8 cellular contexts compared by ENCODE assay signal in the genomic region with DNA sequence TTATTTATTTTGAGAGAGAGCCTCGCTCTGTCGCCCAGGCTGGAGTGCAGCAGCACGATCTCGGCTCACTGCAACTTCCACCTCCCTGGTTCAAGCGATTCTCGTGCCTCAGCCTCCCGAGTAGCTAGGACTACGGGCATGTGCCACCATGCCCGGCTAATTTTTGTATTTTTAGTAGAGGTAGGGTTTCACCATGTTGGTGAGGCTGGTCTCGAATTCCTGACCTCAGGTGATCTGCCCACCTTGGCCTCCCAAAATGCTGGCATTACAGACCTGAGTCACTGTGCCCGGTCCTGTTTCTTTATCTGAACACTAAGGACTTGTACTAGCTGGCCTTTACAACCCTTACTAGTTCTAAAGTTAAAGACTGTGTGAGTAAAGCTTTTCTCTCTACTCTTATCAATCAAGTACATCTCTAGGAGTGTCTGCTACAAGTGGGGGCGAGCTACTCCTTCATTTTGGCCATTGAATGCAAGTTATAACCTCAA. TPM values are rescaled to one million over a fixed set of nuclear protein-coding genes. Genes with fewer than 3 reads are reported as not detected.
A peak's percentile ranks its signal among the peaks of the same experiment; 100 is the strongest.
DNase-seq lines count a peak whose midpoint lies in the region; TF ChIP-seq lines count a peak whose summit lies in the region.
"Not testable (repeated sequence)": the region's sequence is repeated elsewhere in the genome, so short reads cannot be mapped to it uniquely, and the experiment has no call there.

No MANE protein-coding gene starts in this region.

- H3K4me3 Mint-ChIP-seq in activated naive CD4-positive, alpha-beta T cell treated with anti-CD3 and anti-CD28 coated beads for 36 hours = peak overlapping the region; percentile 90

- TF ChIP-seq POLR2A in uterus (IDR thresholded peaks at IDR 0.05) = not testable (repeated sequence)

- H3K9me3 Mint-ChIP-seq in activated naive CD4-positive, alpha-beta T cell treated with anti-CD3 and anti-CD28 coated beads for 36 hours = not testable (repeated sequence)

- H3K4me1 ChIP-seq in SJSA1 (replicated peaks) = peaks cover 29% of the 10 kb centered on the region
- H3K4me1 ChIP-seq in effector memory CD4-positive, alpha-beta T cell (ENCODE audit: control insufficient read depth, insufficient read depth, low read length, poor library complexity, severe bottlenecking) = peaks cover 37% of the 10 kb centered on the region
- H3K4me1 ChIP-seq in rectal smooth muscle tissue (ENCODE audit: control insufficient read depth, insufficient read depth, low read length); uterus: not testable (repeated sequence)

- H3K4me3 ChIP-seq in GM08714 (ENCODE audit: low read length) (peak overlapping the region; percentile 99), SJSA1 (peak overlapping the region; percentile 44), rectal smooth muscle tissue (ENCODE audit: low read length) (peak overlapping the region; percentile 69), uterus (peak overlapping the region; percentile 51 to 58)
- H3K4me3 ChIP-seq in effector memory CD4-positive, alpha-beta T cell (ENCODE audit: insufficient read depth, low read depth, low read length, poor library complexity, severe bottlenecking) = peak overlapping the region; percentile 69

- H3K4me1 Mint-ChIP-seq in activated naive CD4-positive, alpha-beta T cell treated with anti-CD3 and anti-CD28 coated beads for 36 hours (ENCODE audit: low read depth) = peaks cover 70% of the 10 kb centered on the region

- peak overlapping the region; percentile 95 for H3K27ac Mint-ChIP-seq in activated naive CD4-positive, alpha-beta T cell treated with anti-CD3 and anti-CD28 coated beads for 36 hours

- H3K27ac ChIP-seq in SJSA1 (peak overlapping the region; percentile 70), uterus (peak overlapping the region; percentile 75 to 91)
- H3K27ac ChIP-seq in effector memory CD4-positive, alpha-beta T cell (ENCODE audit: insufficient read depth, low read length, poor library complexity, severe bottlenecking) = peak overlapping the region; percentile 78
- not testable (repeated sequence) for H3K27ac ChIP-seq in rectal smooth muscle tissue (ENCODE audit: low read depth, low read length)

- not testable (repeated sequence) for H3K9ac ChIP-seq in rectal smooth muscle tissue (ENCODE audit: low read length)

- not testable (repeated sequence) for H3K27me3 Mint-ChIP-seq in activated naive CD4-positive, alpha-beta T cell treated with anti-CD3 and anti-CD28 coated beads for 36 hours (ENCODE audit: low read depth)

- CTCF ChIA-PET in activated naive CD4-positive, alpha-beta T cell treated with anti-CD3 and anti-CD28 coated beads for 36 hours (lab: Charles Lee) = interaction anchor here (1.0 to 2.3 kb wide), 9 partner anchors 8 to 286 kb away, joined by 3 to 13 read pairs (median 5); no protein-coding TSS in a partner anchor

- DNase-seq in HT1080 (ENCODE audit: low read depth) (peak; percentile 43), SJSA1 (ENCODE audit: low read depth in 1 of 2, low spot score in 2 of 2) (peak in 1 of 2 experiments; percentile 23), kidney tubule cell (ENCODE audit: low spot score) (peak; percentile 23)
- DNase-seq in activated naive CD4-positive, alpha-beta T cell treated with anti-CD3 and anti-CD28 coated beads for 36 hours = peak; percentile 38
- not testable (repeated sequence) for DNase-seq in effector memory CD4-positive, alpha-beta T cell; uterus

- not testable (repeated sequence) for H3K27me3 ChIP-seq in SJSA1 (replicated peaks); effector memory CD4-positive, alpha-beta T cell (replicated peaks; ENCODE audit: control insufficient read depth, insufficient read depth, low read length, poor library complexity, severe bottlenecking); rectal smooth muscle tissue (ENCODE audit: control insufficient read depth, insufficient read depth, low read length); uterus

- peaks cover 25% of the 10 kb centered on the region for H3K36me3 Mint-ChIP-seq in activated naive CD4-positive, alpha-beta T cell treated with anti-CD3 and anti-CD28 coated beads for 36 hours (ENCODE audit: low read depth)

- not testable (repeated sequence) for H3K9me3 ChIP-seq in SJSA1 (replicated peaks); effector memory CD4-positive, alpha-beta T cell (ENCODE audit: control insufficient read depth, low read length); uterus

- not testable (repeated sequence) for TF ChIP-seq CTCF in uterus (IDR thresholded peaks at IDR 0.05)

- intact Hi-C loops in activated naive CD4-positive, alpha-beta T cell treated with anti-CD3 and anti-CD28 coated beads for 36 hours (cut with micrococcal nuclease) = loop anchor here (1.0 to 5.0 kb wide), 4 partner anchors 19 to 1055 kb away; a partner anchor contains a TSS
- intact Hi-C loops in uterus (cut with DNase I; ENCODE audit: low total_unique reads) = not testable (repeated sequence)

- peaks cover 14% of the 10 kb centered on the region for H3K36me3 ChIP-seq in SJSA1
- peaks cover 11% of the 10 kb centered on the region for H3K36me3 ChIP-seq in effector memory CD4-positive, alpha-beta T cell (ENCODE audit: control insufficient read depth, insufficient read depth, low read length)
- H3K36me3 ChIP-seq in rectal smooth muscle tissue (ENCODE audit: control insufficient read depth, insufficient read depth, low read length); uterus: not testable (repeated sequence)

RNA-seq across cellular contexts. Expression of a gene that starts 0.7 kb away (rescaled TPM):
- total RNA-seq in HT1080 (2014; rRNA removed; shearing (Covaris generic)) = 40.2 and 45.6 TPM in 2 replicates
- polyA plus RNA-seq in HT1080 (2015; cell fraction: cytosol; rRNA removed) = 27.7 and 37.8 TPM in 2 replicates
- 69.2 and 86.7 TPM in 2 replicates for polyA plus RNA-seq in HT1080 (2015; cell fraction: nucleus; rRNA removed)
- total RNA-seq in SJSA1 (2014; rRNA removed; shearing (Covaris generic)) = 25.1 and 33.1 TPM in 2 replicates
- total RNA-seq in activated naive CD4-positive, alpha-beta T cell treated with anti-CD3 and anti-CD28 coated beads for 36 hours = 100 to 1,000 TPM; 108 to 111 TPM
- 10 to 100 TPM in 3 of 4 donors, 1 to 10 TPM in 1; 9.5 to 29.2 (median 17.1) TPM for total RNA-seq in uterus

RNA-seq across cellular contexts. Expression of a gene that starts 58.9 kb away (rescaled TPM):
- 16.2 and 16.4 TPM in 2 replicates for total RNA-seq in HT1080 (2014; rRNA removed; shearing (Covaris generic))
- polyA plus RNA-seq in HT1080 (2015; cell fraction: cytosol; rRNA removed) = 10.1 and 14.7 TPM in 2 replicates
- polyA plus RNA-seq in HT1080 (2015; cell fraction: nucleus; rRNA removed) = 44.7 and 47.2 TPM in 2 replicates
- total RNA-seq in SJSA1 (2014; rRNA removed; shearing (Covaris generic)) = 16.0 and 23.7 TPM in 2 replicates
- 10 to 100 TPM; 76.1 to 77.7 TPM for total RNA-seq in activated naive CD4-positive, alpha-beta T cell treated with anti-CD3 and anti-CD28 coated beads for 36 hours
- total RNA-seq in uterus = 10 to 100 TPM; 32.5 to 93.9 (median 51.1) TPM

Comparison
In these comparisons a context has a peak if more than half of its experiments do, and no peak if none do; other contexts are left out.
1. H3K4me3 ChIP-seq: peak in every context shown above with its lines; median percentile 99 in GM08714; 69 in effector memory CD4-positive, alpha-beta T cell; 69 in rectal smooth muscle tissue; 54 in uterus; 44 in SJSA1.